22 cellular contexts compared by ENCODE assay signal in genomic region chr7:150791746-150792452, GRCh38. TPM values are rescaled to one million over a fixed set of nuclear protein-coding genes. Genes with fewer than 3 reads are reported as not detected.
"Had no signal": no experiment of that assay in that cellular context is flagged by ENCODE, and none has a peak within 500 bp of the region (broad histone marks: within the 10 kb centered on the region; RNA-seq: fewer than 3 reads in every experiment).

No MANE protein-coding gene starts in this region.

- H3K9me3 ChIP-seq: esophagus squamous epithelium, left lung, neutrophil had no signal

- H3K4me3 ChIP-seq: esophagus squamous epithelium, gastroesophageal sphincter, left lung had no signal

- ATAC-seq: gastroesophageal sphincter, left lung had no signal

- H3K27ac ChIP-seq: epithelial cell of prostate, esophagus squamous epithelium, gastroesophageal sphincter, left lung, neutrophil had no signal

- H3K36me3 Mint-ChIP-seq: naive B cell had no signal

- DNase-seq: cortex of kidney; effector memory CD4-positive, alpha-beta T cell; esophagus squamous epithelium; foreskin fibroblast; glutamatergic neuron; islet precursor cell; left lung; mesendoderm; naive B cell; small intestine; stimulated activated CD4-positive, alpha-beta T cell treated with anti-CD3 and anti-CD28 coated beads, Interleukin-12 subunit alpha, Interleukin-12 subunit beta, amount 100 ng/mL, for 4 hours; stimulated activated CD4-positive, alpha-beta T cell treated with anti-CD3 and anti-CD28 coated beads, Interleukin-2, amount 100 ng/mL, for 48 hours; stimulated activated naive CD4-positive, alpha-beta T cell treated with Interleukin-2 at 50 U/mL for 16 hours; trophoblast cell had no signal

- H3K36me3 ChIP-seq: left lung, neutrophil had no signal

- H3K27ac Mint-ChIP-seq: naive B cell, nephron had no signal

- H3K4me3 Mint-ChIP-seq: naive B cell, nephron had no signal

- H3K9me3 Mint-ChIP-seq: nephron had no signal

- FAIRE-seq: endometrium, small intestine had no signal

RNA-seq across cellular contexts. Expression of gene TMEM176B, which starts 8.3 kb away (rescaled TPM):
- total RNA-seq: lung microvascular endothelial cell, pulmonary artery endothelial cell had no signal

RNA-seq across cellular contexts. Expression of gene TMEM176A, which starts 8.7 kb away (rescaled TPM):
- total RNA-seq: lung microvascular endothelial cell, osteoblast, pulmonary artery endothelial cell had no signal

RNA-seq across cellular contexts. Expression of gene GIMAP5, which starts 54.7 kb away (rescaled TPM):
- total RNA-seq: osteoblast had no signal
